In genomic region chr10:122051609-122052385, GRCh38 we compare ENCODE assay signal across 8 cellular contexts.
A peak's percentile ranks its signal among the peaks of the same experiment; 100 is the strongest.
DNase-seq lines count a peak whose midpoint lies in the region; ATAC-seq and TF ChIP-seq lines count a peak whose summit lies in the region.

No MANE protein-coding gene starts in this region.

- H3K4me3 Mint-ChIP-seq in activated T-helper 1 cell treated with anti-CD3 and anti-CD28 coated beads, Interleukin-12 subunit alpha, Interleukin-12 subunit beta, Interleukin-2, Interleukin-4 antibody, amounts not matched to agents 30 ng/mL and 10 ng/mL and 1 ng/mL, durations not matched to agents 14 hours and 24 hours and 36 hours: no peak overlapping the region
- H3K4me3 Mint-ChIP-seq in CD8-positive, alpha-beta T cell: no peak overlapping the region

- CTCF ChIA-PET in CD8-positive, alpha-beta T cell (lab: Charles Lee): no interaction called here

- no peaks in the 10 kb centered on the region for H3K4me1 ChIP-seq in CD8-positive, alpha-beta T cell (ENCODE audit: insufficient read depth, low read length)

- no peak overlapping the region for H3K27ac Mint-ChIP-seq in activated T-helper 1 cell treated with anti-CD3 and anti-CD28 coated beads, Interleukin-12 subunit alpha, Interleukin-12 subunit beta, Interleukin-2, Interleukin-4 antibody, amounts not matched to agents 30 ng/mL and 10 ng/mL and 1 ng/mL, durations not matched to agents 14 hours and 24 hours and 36 hours
- no peak overlapping the region for H3K27ac Mint-ChIP-seq in CD8-positive, alpha-beta T cell

- TF ChIP-seq CTCF in CD8-positive, alpha-beta T cell (IDR thresholded peaks at IDR 0.05): no peak

- no peaks in the 10 kb centered on the region for H3K9me3 ChIP-seq in MG63
- no peaks in the 10 kb centered on the region for H3K9me3 ChIP-seq in CD8-positive, alpha-beta T cell (ENCODE audit: low read length)

- no peaks in the 10 kb centered on the region for H3K36me3 ChIP-seq in MG63
- no peaks in the 10 kb centered on the region for H3K36me3 ChIP-seq in CD8-positive, alpha-beta T cell (ENCODE audit: insufficient read depth, low read length)

- H3K36me3 Mint-ChIP-seq in activated T-helper 1 cell treated with anti-CD3 and anti-CD28 coated beads, Interleukin-12 subunit alpha, Interleukin-12 subunit beta, Interleukin-2, Interleukin-4 antibody, amounts not matched to agents 30 ng/mL and 10 ng/mL and 1 ng/mL, durations not matched to agents 14 hours and 24 hours and 36 hours (ENCODE audit: low read depth): no peaks in the 10 kb centered on the region
- H3K36me3 Mint-ChIP-seq in CD8-positive, alpha-beta T cell: no peaks in the 10 kb centered on the region

- no peaks in the 10 kb centered on the region for H3K27me3 Mint-ChIP-seq in activated T-helper 1 cell treated with anti-CD3 and anti-CD28 coated beads, Interleukin-12 subunit alpha, Interleukin-12 subunit beta, Interleukin-2, Interleukin-4 antibody, amounts not matched to agents 30 ng/mL and 10 ng/mL and 1 ng/mL, durations not matched to agents 14 hours and 24 hours and 36 hours (ENCODE audit: insufficient read depth)
- peaks cover 10% of the 10 kb centered on the region for H3K27me3 Mint-ChIP-seq in CD8-positive, alpha-beta T cell (ENCODE audit: low read depth)

- no peak overlapping the region for H3K27ac ChIP-seq in CD8-positive, alpha-beta T cell (ENCODE audit: low read depth, low read length)

- H3K9me3 Mint-ChIP-seq in activated T-helper 1 cell treated with anti-CD3 and anti-CD28 coated beads, Interleukin-12 subunit alpha, Interleukin-12 subunit beta, Interleukin-2, Interleukin-4 antibody, amounts not matched to agents 30 ng/mL and 10 ng/mL and 1 ng/mL, durations not matched to agents 14 hours and 24 hours and 36 hours: no peaks in the 10 kb centered on the region
- H3K9me3 Mint-ChIP-seq in CD8-positive, alpha-beta T cell: no peaks in the 10 kb centered on the region

- intact Hi-C loops in activated T-helper 1 cell treated with anti-CD3 and anti-CD28 coated beads, Interleukin-12 subunit alpha, Interleukin-12 subunit beta, Interleukin-2, Interleukin-4 antibody, amounts not matched to agents 30 ng/mL and 10 ng/mL and 1 ng/mL, durations not matched to agents 14 hours and 24 hours and 36 hours (cut with micrococcal nuclease): no loop called here
- intact Hi-C loops in CD8-positive, alpha-beta T cell (cut with DNase I, micrococcal nuclease): no loop called here

- DNase-seq in COLO668 (lab: John Stamatoyannopoulos, UW; ENCODE audit: unreplicated experiment) (peak; percentile 8), MG63 (peak; percentile 78), dermis microvascular lymphatic vessel endothelial cell (ENCODE audit: low read depth in 2 of 2) (peak; percentile 14 to 72), mesenteric fat pad (ENCODE audit: low spot score) (peak; percentile 26)
- DNase-seq in activated T-helper 1 cell treated with anti-CD3 and anti-CD28 coated beads, Interleukin-12 subunit alpha, Interleukin-12 subunit beta, Interleukin-2, Interleukin-4 antibody, amounts not matched to agents 30 ng/mL and 10 ng/mL and 1 ng/mL, durations not matched to agents 14 hours and 24 hours and 36 hours (ENCODE audit: low spot score): no peak
- no peak for DNase-seq in stimulated activated CD4-positive, alpha-beta T cell treated with anti-CD3 and anti-CD28 coated beads, Interleukin-1b, Interleukin-23, amount 100 ng/mL, for 48 hours
- no peak for DNase-seq in CD8-positive, alpha-beta T cell

- no peaks in the 10 kb centered on the region for H3K27me3 ChIP-seq in MG63
- H3K27me3 ChIP-seq in CD8-positive, alpha-beta T cell (ENCODE audit: insufficient read depth, low read length): no peaks in the 10 kb centered on the region

- POLR2A ChIA-PET in CD8-positive, alpha-beta T cell (lab: Charles Lee): no interaction called here

- H3K4me1 Mint-ChIP-seq in activated T-helper 1 cell treated with anti-CD3 and anti-CD28 coated beads, Interleukin-12 subunit alpha, Interleukin-12 subunit beta, Interleukin-2, Interleukin-4 antibody, amounts not matched to agents 30 ng/mL and 10 ng/mL and 1 ng/mL, durations not matched to agents 14 hours and 24 hours and 36 hours (ENCODE audit: low read depth): no peaks in the 10 kb centered on the region
- no peaks in the 10 kb centered on the region for H3K4me1 Mint-ChIP-seq in CD8-positive, alpha-beta T cell (ENCODE audit: low read depth)

- no peak for ATAC-seq in GM19463 (IDR thresholded peaks at IDR 0.05; ENCODE audit: unreplicated experiment)
- no peak for ATAC-seq in CD8-positive, alpha-beta T cell

- H3K4me3 ChIP-seq in MG63: no peak overlapping the region
- H3K4me3 ChIP-seq in CD8-positive, alpha-beta T cell (ENCODE audit: low read depth, low read length): no peak overlapping the region

Comparison
In these comparisons a context has a peak if more than half of its experiments do, and no peak if none do; other contexts are left out.
1. DNase-seq: peak in COLO668 (single experiment), MG63 (single experiment), dermis microvascular lymphatic vessel endothelial cell (2 of 2) and mesenteric fat pad (single experiment); none in activated T-helper 1 cell treated with anti-CD3 and anti-CD28 coated beads, Interleukin-12 subunit alpha, Interleukin-12 subunit beta, Interleukin-2, Interleukin-4 antibody, amounts not matched to agents 30 ng/mL and 10 ng/mL and 1 ng/mL, durations not matched to agents 14 hours and 24 hours and 36 hours (single experiment), stimulated activated CD4-positive, alpha-beta T cell treated with anti-CD3 and anti-CD28 coated beads, Interleukin-1b, Interleukin-23, amount 100 ng/mL, for 48 hours (single experiment) and CD8-positive, alpha-beta T cell (0 of 7).